In the genomic region with DNA sequence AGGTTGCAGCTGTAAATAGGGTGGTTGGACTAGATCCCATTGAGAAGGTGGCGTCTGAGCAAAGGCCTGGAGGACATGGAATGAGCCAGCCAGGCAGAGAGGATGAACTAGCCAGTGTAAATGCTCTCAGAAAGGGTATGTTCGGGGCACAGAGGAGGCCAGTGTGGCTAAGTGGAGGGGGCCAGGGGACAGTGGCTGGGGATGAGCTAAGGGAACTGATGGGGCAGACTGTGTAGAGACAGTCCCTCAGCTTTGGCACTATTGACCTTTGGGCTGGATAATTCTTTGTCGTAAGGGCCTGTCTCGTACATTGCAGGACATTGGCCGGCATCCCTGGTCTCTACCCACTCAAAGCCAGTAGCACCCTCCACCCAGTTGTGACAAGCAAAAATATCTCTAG, we compare ENCODE assay signal across 31 cellular contexts. TPM values are rescaled to one million over a fixed set of nuclear protein-coding genes. Genes with fewer than 3 reads are reported as not detected.
"Had no signal": no experiment of that assay in that cellular context is flagged by ENCODE, and none has a peak within 500 bp of the region (broad histone marks: within the 10 kb centered on the region; RNA-seq: fewer than 3 reads in every experiment).

No MANE protein-coding gene starts in this region.

- ATAC-seq: esophagus mucosa, gastrocnemius medialis, heart right ventricle, left cardiac atrium, left lung, left ventricle myocardium superior, mucosa of descending colon had no signal

- H3K36me3 ChIP-seq: esophagus squamous epithelium, gastrocnemius medialis, heart right ventricle, left lung, lower lobe of right lung had no signal

- H3K27ac Mint-ChIP-seq: mesothelial cell of epicardium had no signal

- H3K9me3 ChIP-seq: esophagus squamous epithelium, gastrocnemius medialis, left lung, lower lobe of right lung, mucosa of descending colon had no signal

- FAIRE-seq: colon, endometrium, islet of Langerhans, keratinocyte had no signal

- H3K4me1 ChIP-seq: gastrocnemius medialis, heart right ventricle, left lung, lower lobe of right lung had no signal

- H3K4me3 Mint-ChIP-seq: mesothelial cell of epicardium had no signal

- H3K36me3 Mint-ChIP-seq: mesothelial cell of epicardium had no signal

- H3K4me3 ChIP-seq: coronary artery, dorsolateral prefrontal cortex, esophagus squamous epithelium, gastrocnemius medialis, heart right ventricle, left lung, lower lobe of right lung, mucosa of descending colon had no signal

- DNase-seq: dermis blood vessel endothelial cell; dorsolateral prefrontal cortex; effector CD4-positive, alpha-beta T cell; effector memory CD4-positive, alpha-beta T cell; erythroblast; esophagus squamous epithelium; foreskin fibroblast; foreskin melanocyte; gastrocnemius medialis; glutamatergic neuron; head of caudate nucleus; heart right ventricle; hippocampal formation; left cardiac atrium; left lung; left ventricle myocardium superior; lower lobe of right lung; mesenchymal stem cell had no signal

- H3K27ac ChIP-seq: coronary artery, dorsolateral prefrontal cortex, epithelial cell of prostate, esophagus squamous epithelium, gastrocnemius medialis, heart right ventricle, left lung, lower lobe of right lung had no signal

RNA-seq across cellular contexts. Expression of gene ISX, which starts 43.7 kb away (rescaled TPM):
- total RNA-seq: cerebellum, dermis blood vessel endothelial cell, dorsolateral prefrontal cortex, esophagus mucosa, esophagus squamous epithelium, glomerular endothelial cell, heart right ventricle, kidney epithelial cell, left cardiac atrium, left lung, left ventricle myocardium superior, lower lobe of right lung, lung microvascular endothelial cell had no signal
- polyA plus RNA-seq: heart right ventricle, keratinocyte had no signal
